In the genomic region with DNA sequence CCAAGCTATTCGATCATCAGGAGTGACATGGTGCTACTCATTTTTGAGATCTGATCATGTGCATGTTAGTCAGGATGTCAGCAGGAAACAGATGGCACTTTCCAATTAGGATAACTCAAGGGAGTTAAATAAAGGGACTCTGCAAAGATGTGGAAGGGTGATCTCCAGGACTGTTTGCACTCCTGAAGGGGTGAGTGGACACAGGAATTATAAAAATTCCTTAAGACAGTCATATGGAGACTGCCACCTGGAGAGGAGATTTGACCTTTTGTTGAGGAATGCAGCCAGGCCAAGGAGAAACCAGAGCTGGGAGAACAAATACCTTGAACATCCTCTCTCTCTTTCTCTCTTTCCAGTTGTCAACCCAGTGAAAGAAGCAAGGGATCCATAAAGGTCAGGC, we compare ENCODE assay signal across 36 cellular contexts.
"Had no signal": no experiment of that assay in that cellular context is flagged by ENCODE, and none has a peak within 500 bp of the region (broad histone marks: within the 10 kb centered on the region; RNA-seq: fewer than 3 reads in every experiment).

No MANE protein-coding gene starts in this region.

- H3K4me1 ChIP-seq: Peyer's patch, SJSA1 had no signal

- H3K27me3 ChIP-seq: brain microvascular endothelial cell, Peyer's patch, SJSA1 had no signal

- DNase-seq: activated B cell treated with CpG ODN at 0.5 μM for 24 hours; activated CD4-positive, alpha-beta memory T cell treated with anti-CD3 and anti-CD28 coated beads for 36 hours; activated CD4-positive, alpha-beta T cell treated with anti-CD3 and anti-CD28 coated beads for 4 hours; activated CD4-positive, alpha-beta T cell treated with anti-CD3 and anti-CD28 coated beads, Interleukin-2, amount 50 U/mL, for 1 hour; activated CD4-positive, CD25-positive, alpha-beta regulatory T cell treated with anti-CD3 and anti-CD28 coated beads, Interleukin-2, amount 50 U/mL, for 72 hours; activated CD8-positive, alpha-beta memory T cell treated with anti-CD3 and anti-CD28 coated beads for 24 hours; activated CD8-positive, alpha-beta memory T cell treated with anti-CD3 and anti-CD28 coated beads, Interleukin-2, amount 10 ng/mL, durations not matched to agents 7 days and 5 days; activated CD8-positive, alpha-beta memory T cell treated with anti-CD3 and anti-CD28 coated beads, Interleukin-2, amount 50 U/mL, for 48 hours; activated effector memory CD4-positive, alpha-beta T cell treated with anti-CD3 and anti-CD28 coated beads, Interleukin-2, amount 50 U/mL, for 16 hours; activated naive CD4-positive, alpha-beta T cell; activated naive CD4-positive, alpha-beta T cell treated with anti-CD3 and anti-CD28 coated beads, Interleukin-2, amount 50 U/mL, for 16 hours; activated naive CD8-positive, alpha-beta T cell treated with anti-CD3 and anti-CD28 coated beads for 36 hours; activated T-cell treated with anti-CD3 and anti-CD28 coated beads, Interleukin-2, amount 50 U/mL, for 48 hours; amniotic stem cell; aorta; brain microvascular endothelial cell; central memory CD4-positive, alpha-beta T cell; MM.1S; MV-4-11; NCI-H1092; NCI-H1694; NCI-H1930; NCI-H2081 treated with DMSO at 0.1 percent for 48 hours; NCI-H226; NCI-H526; NCI-H748 treated with DMSO at 0.1 percent for 48 hours; NK-92 treated with Interleukin-12 subunit alpha and Interleukin-12 subunit beta, amount 100 ng/mL, for 24 hours; PC-3; Peyer's patch; RPMI8226; SHP77 treated with DMSO at 0.1 percent for 48 hours; SK-N-SH had no signal

- H3K4me2 ChIP-seq: KMS-11, SK-N-SH had no signal

- H3K9me2 ChIP-seq: SK-N-SH had no signal

- ATAC-seq: activated CD8-positive, alpha-beta memory T cell treated with anti-CD3 and anti-CD28 coated beads, Interleukin-2, amount 10 ng/mL, durations not matched to agents 7 days and 5 days; PC-3 had no signal

- H3K27ac Mint-ChIP-seq: activated B cell treated with CpG ODN at 0.5 μM for 24 hours; activated CD4-positive, alpha-beta memory T cell treated with anti-CD3 and anti-CD28 coated beads for 36 hours; activated CD8-positive, alpha-beta memory T cell treated with anti-CD3 and anti-CD28 coated beads, Interleukin-2, amount 10 ng/mL, durations not matched to agents 7 days and 5 days; activated naive CD8-positive, alpha-beta T cell treated with anti-CD3 and anti-CD28 coated beads for 36 hours; T-helper 1 cell treated with Interleukin-12 subunit alpha and Interleukin-12 subunit beta and Interleukin-4 antibody, amounts not matched to agents 30 μg/mL and 1 μg/mL, for 36 hours; T-helper 2 cell treated with Interferon-gamma antibody and Interleukin-4, amounts not matched to agents 5 μg/mL and 100 μg/mL, for 36 hours had no signal

- H3K27ac ChIP-seq: brain microvascular endothelial cell, KMS-11, Peyer's patch, SJSA1 had no signal

- H3K9me3 ChIP-seq: Peyer's patch, SK-N-SH had no signal

- H3K9ac ChIP-seq: KMS-11, SK-N-SH had no signal

- H3K4me1 Mint-ChIP-seq: activated B cell treated with CpG ODN at 0.5 μM for 24 hours; activated CD8-positive, alpha-beta memory T cell treated with anti-CD3 and anti-CD28 coated beads, Interleukin-2, amount 10 ng/mL, durations not matched to agents 7 days and 5 days; activated naive CD8-positive, alpha-beta T cell treated with anti-CD3 and anti-CD28 coated beads for 36 hours had no signal

- H3K4me3 ChIP-seq: Peyer's patch, SJSA1 had no signal

- H3K4me3 Mint-ChIP-seq: activated B cell treated with CpG ODN at 0.5 μM for 24 hours; activated CD4-positive, alpha-beta memory T cell treated with anti-CD3 and anti-CD28 coated beads for 36 hours; activated CD8-positive, alpha-beta memory T cell treated with anti-CD3 and anti-CD28 coated beads, Interleukin-2, amount 10 ng/mL, durations not matched to agents 7 days and 5 days; activated naive CD8-positive, alpha-beta T cell treated with anti-CD3 and anti-CD28 coated beads for 36 hours; T-helper 1 cell treated with Interleukin-12 subunit alpha and Interleukin-12 subunit beta and Interleukin-4 antibody, amounts not matched to agents 30 μg/mL and 1 μg/mL, for 36 hours; T-helper 2 cell treated with Interferon-gamma antibody and Interleukin-4, amounts not matched to agents 5 μg/mL and 100 μg/mL, for 36 hours had no signal

- H3K36me3 Mint-ChIP-seq: activated CD4-positive, alpha-beta memory T cell treated with anti-CD3 and anti-CD28 coated beads for 36 hours; activated CD8-positive, alpha-beta memory T cell treated with anti-CD3 and anti-CD28 coated beads, Interleukin-2, amount 10 ng/mL, durations not matched to agents 7 days and 5 days; activated naive CD8-positive, alpha-beta T cell treated with anti-CD3 and anti-CD28 coated beads for 36 hours had no signal

- H3K36me3 ChIP-seq: brain microvascular endothelial cell, Peyer's patch, SJSA1 had no signal

- H3K9me3 Mint-ChIP-seq: activated B cell treated with CpG ODN at 0.5 μM for 24 hours; activated CD4-positive, alpha-beta memory T cell treated with anti-CD3 and anti-CD28 coated beads for 36 hours; activated naive CD8-positive, alpha-beta T cell treated with anti-CD3 and anti-CD28 coated beads for 36 hours; T-helper 1 cell treated with Interleukin-12 subunit alpha and Interleukin-12 subunit beta and Interleukin-4 antibody, amounts not matched to agents 30 μg/mL and 1 μg/mL, for 36 hours; T-helper 2 cell treated with Interferon-gamma antibody and Interleukin-4, amounts not matched to agents 5 μg/mL and 100 μg/mL, for 36 hours had no signal

- H3K27me3 Mint-ChIP-seq: activated B cell treated with CpG ODN at 0.5 μM for 24 hours; activated CD4-positive, alpha-beta memory T cell treated with anti-CD3 and anti-CD28 coated beads for 36 hours; activated CD8-positive, alpha-beta memory T cell treated with anti-CD3 and anti-CD28 coated beads, Interleukin-2, amount 10 ng/mL, durations not matched to agents 7 days and 5 days; activated naive CD8-positive, alpha-beta T cell treated with anti-CD3 and anti-CD28 coated beads for 36 hours had no signal
